8 cellular contexts compared by ENCODE assay signal in genomic region chr2:88187038-88187676, GRCh38. TPM values are rescaled to one million over a fixed set of nuclear protein-coding genes. Genes with fewer than 3 reads are reported as not detected.
DNase-seq lines count a peak whose midpoint lies in the region; ATAC-seq and TF ChIP-seq lines count a peak whose summit lies in the region.

No MANE protein-coding gene starts in this region.

- ATAC-seq in GM21381 (IDR thresholded peaks at IDR 0.05; ENCODE audit: unreplicated experiment), result no peak

- peaks cover 4% of the 10 kb centered on the region for H3K4me1 ChIP-seq in NT2/D1 (ENCODE audit: insufficient read depth, insufficient read length)
- no peaks in the 10 kb centered on the region for H3K4me1 ChIP-seq in CD8-positive, alpha-beta memory T cell (ENCODE audit: insufficient read depth, low read length)

- peaks cover 27% of the 10 kb centered on the region for H3K36me3 ChIP-seq in NT2/D1 (ENCODE audit: insufficient read depth, insufficient read length, low read length)
- H3K36me3 ChIP-seq in CD8-positive, alpha-beta memory T cell (ENCODE audit: insufficient read depth, low read length), result no peaks in the 10 kb centered on the region

- H3K27me3 Mint-ChIP-seq in CD14-positive monocyte (ENCODE audit: low read depth in 3 of 3) (peaks cover 0 to 5% (median 2%) of the 10 kb centered on the region in 3 donors), brain (peaks cover 22% of the 10 kb centered on the region)
- peaks cover 7 to 27% of the 10 kb centered on the region in 2 donors for H3K27me3 Mint-ChIP-seq in CD8-positive, alpha-beta memory T cell

- DNase-seq in CD14-positive monocyte (ENCODE audit: low spot score), result no peak
- DNase-seq in HEK293T (ENCODE audit: extremely low spot score), result peak; percentile 68
- peak; percentile 82 for DNase-seq in NT2/D1 (ENCODE audit: low read depth, low spot score)
- peak; percentile 56 for DNase-seq in iris pigment epithelial cell (ENCODE audit: low read depth)
- DNase-seq in stimulated activated CD4-positive, alpha-beta T cell treated with anti-CD3 and anti-CD28 coated beads, Interleukin-4, amount 100 ng/mL, for 4 hours, result peak; percentile 10 to 25
- DNase-seq in CD8-positive, alpha-beta memory T cell, result no peak

- H3K27ac Mint-ChIP-seq in CD14-positive monocyte (peak overlapping the region in 1 of 7 donors; percentile 38), brain (peak overlapping the region in 1 of 5 experiments; percentile 50)
- no peak overlapping the region for H3K27ac Mint-ChIP-seq in CD8-positive, alpha-beta memory T cell

- H3K36me3 Mint-ChIP-seq in CD14-positive monocyte (no peaks in the 10 kb centered on the region), brain (no peaks in the 10 kb centered on the region)
- peaks cover 0 to 11% (median 0%) of the 10 kb centered on the region in 3 donors for H3K36me3 Mint-ChIP-seq in CD8-positive, alpha-beta memory T cell

- H3K9ac ChIP-seq in NT2/D1 (ENCODE audit: insufficient read length, low read depth), result no peak overlapping the region

- TF ChIP-seq CTCF in CD14-positive monocyte (IDR thresholded peaks at IDR 0.05), result peak; percentile 59
- TF ChIP-seq CTCF in brain (conservative IDR thresholded peaks at IDR 0.05), result peak; percentile 71 to 88

- intact Hi-C loops in CD14-positive monocyte (cut with micrococcal nuclease), result no loop called here

- CTCF ChIA-PET in HEK293T (lab: Yijun Ruan, JAX), result no interaction called here
- CTCF ChIA-PET in CD8-positive, alpha-beta memory T cell (lab: Charles Lee), result no interaction called here

- H3K27me3 ChIP-seq in NT2/D1 (ENCODE audit: insufficient read depth, insufficient read length), result no peaks in the 10 kb centered on the region
- no peaks in the 10 kb centered on the region for H3K27me3 ChIP-seq in CD8-positive, alpha-beta memory T cell (ENCODE audit: insufficient read depth, low read length, poor library complexity, severe bottlenecking)

- H3K9me3 Mint-ChIP-seq in CD14-positive monocyte (peaks cover 0 to 3% (median 0%) of the 10 kb centered on the region in 7 donors), brain (peaks cover 0 to 4% (median 0%) of the 10 kb centered on the region in 5 experiments)
- H3K9me3 Mint-ChIP-seq in CD8-positive, alpha-beta memory T cell, result peaks cover 2 to 8% (median 5%) of the 10 kb centered on the region in 5 donors

- POLR2A ChIA-PET in HEK293T (lab: Yijun Ruan, JAX), result no interaction called here
- POLR2A ChIA-PET in CD8-positive, alpha-beta memory T cell (lab: Charles Lee), result no interaction called here

- H3K4me1 Mint-ChIP-seq in CD14-positive monocyte (peaks cover 6% of the 10 kb centered on the region), brain (peaks cover 10% of the 10 kb centered on the region)
- peaks cover 6 to 14% (median 10%) of the 10 kb centered on the region in 3 donors for H3K4me1 Mint-ChIP-seq in CD8-positive, alpha-beta memory T cell

- H3K4me3 Mint-ChIP-seq in CD14-positive monocyte, result no peak overlapping the region
- H3K4me3 Mint-ChIP-seq in brain, result peak overlapping the region in 1 of 5 experiments; percentile 9
- no peak overlapping the region for H3K4me3 Mint-ChIP-seq in CD8-positive, alpha-beta memory T cell

- no peak overlapping the region for H3K4me3 ChIP-seq in NT2/D1 (ENCODE audit: insufficient read length, low read depth)
- no peak overlapping the region for H3K4me3 ChIP-seq in CD8-positive, alpha-beta memory T cell (ENCODE audit: low read length)

- no peak overlapping the region for H3K27ac ChIP-seq in CD8-positive, alpha-beta memory T cell (ENCODE audit: low read depth, low read length)

- no peaks in the 10 kb centered on the region for H3K9me3 ChIP-seq in NT2/D1 (ENCODE audit: insufficient read depth, low read length)
- no peaks in the 10 kb centered on the region for H3K9me3 ChIP-seq in CD8-positive, alpha-beta memory T cell (ENCODE audit: low read length)

TF ChIP-seq in HEK293T, 16 proteins besides CTCF, POLR2A, EP300 and RAD21:
- TF ChIP-seq TARDBP (IDR thresholded peaks at IDR 0.05), result no peak
- TF ChIP-seq CTBP1 (IDR thresholded peaks at IDR 0.05; ENCODE audit: borderline replicate concordance), result no peak
- TF ChIP-seq SP1 (IDR thresholded peaks at IDR 0.05), result no peak

RNA-seq across cellular contexts. Expression of gene THNSL2, which starts 17.0 kb away (rescaled TPM):
- polyA plus RNA-seq in CD14-positive monocyte, result under 1 TPM in 1 of 2 donors, not detected in 1; 0.39 TPM
- 22.6 TPM for polyA plus RNA-seq in brain (ENCODE audit: insufficient read depth, low read depth, low replicate concordance)
- total RNA-seq in CD8-positive, alpha-beta memory T cell, result 1 to 10 TPM; 1.4 to 1.7 TPM
- not detected for polyA plus RNA-seq in CD8-positive, alpha-beta memory T cell

RNA-seq across cellular contexts. Expression of gene FABP1, which starts 59.3 kb away (rescaled TPM):
- not detected for polyA plus RNA-seq in CD14-positive monocyte
- 1.0 TPM for polyA plus RNA-seq in brain (ENCODE audit: insufficient read depth, low read depth, low replicate concordance)
- total RNA-seq in CD8-positive, alpha-beta memory T cell, result not detected
- polyA plus RNA-seq in CD8-positive, alpha-beta memory T cell, result not detected

Comparison
In these comparisons a context has a peak if more than half of its experiments do, and no peak if none do; other contexts are left out.
1. DNase-seq: peak in HEK293T (single experiment), NT2/D1 (single experiment), iris pigment epithelial cell (single experiment) and stimulated activated CD4-positive, alpha-beta T cell treated with anti-CD3 and anti-CD28 coated beads, Interleukin-4, amount 100 ng/mL, for 4 hours (2 of 2); none in CD14-positive monocyte (single experiment) and CD8-positive, alpha-beta memory T cell (0 of 5).
2. RNA of gene THNSL2, which starts 17.0 kb away (polyA plus RNA-seq): 22.6 TPM in brain (single experiment); 0.39 TPM in CD14-positive monocyte and not detected in CD8-positive, alpha-beta memory T cell (single experiment); every median in the first group is over 10 times any median in the second.